Comparison of ENCODE assay signal across 21 cellular contexts in the genomic region with DNA sequence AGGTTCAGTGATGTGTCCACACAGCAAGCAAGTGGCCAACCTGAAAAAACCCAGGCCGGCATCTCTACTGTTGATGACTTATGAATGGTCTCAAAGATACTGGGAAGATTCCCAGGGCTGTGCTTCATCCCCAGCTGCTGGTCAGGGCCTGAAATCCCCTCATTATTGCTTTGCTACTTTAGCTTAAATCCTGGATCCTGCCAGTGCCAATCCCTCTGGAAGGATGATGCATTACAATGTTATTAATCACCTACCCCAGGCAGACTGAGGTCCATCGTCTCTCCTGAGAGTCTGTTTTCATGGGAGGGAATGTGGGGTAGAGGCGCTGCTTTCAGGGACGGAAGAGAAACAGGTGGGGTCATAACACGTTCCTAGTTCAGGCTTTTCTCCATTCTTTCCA.
DNase-seq lines count a peak whose midpoint lies in the region; ATAC-seq lines count a peak whose summit lies in the region.
"Had no signal": no experiment of that assay in that cellular context is flagged by ENCODE, and none has a peak within 500 bp of the region (broad histone marks: within the 10 kb centered on the region; RNA-seq: fewer than 3 reads in every experiment).

No MANE protein-coding gene starts in this region.

- ATAC-seq in aorta (ENCODE audit: low FRiP score), result no peak
- ATAC-seq in GM21528 (IDR thresholded peaks at IDR 0.05; ENCODE audit: low FRiP score, unreplicated experiment), result no peak

- WGBS in aorta, 2 donors, result 85 to 87% methylated on average over 5 of the region's 5 CpGs

- no peaks in the 10 kb centered on the region for H3K27me3 ChIP-seq in aorta (ENCODE audit: control insufficient read depth in 1 of 2, insufficient read depth in 2 of 2, low read length in 1 of 2)

- intact Hi-C loops in aorta (cut with DNase I), result loop anchor here in 1 of 2 donors (5.0 kb wide), 2 partner anchors 73 to 103 kb away; no protein-coding TSS in a partner anchor

- H3K27ac ChIP-seq in aorta (ENCODE audit: low read depth in 1 of 2, low read length in 2 of 2), result no peak overlapping the region
- H3K27ac ChIP-seq: neutrophil, PC-9 had no signal

- peaks cover 0 to 3% of the 10 kb centered on the region in 2 donors for H3K4me1 ChIP-seq in aorta (ENCODE audit: control insufficient read depth in 1 of 2, insufficient read depth in 2 of 2, low read length in 2 of 2)
- H3K4me1 ChIP-seq: HAP-1 had no signal

- H3K4me3 ChIP-seq in aorta (ENCODE audit: low read length in 2 of 2), result no peak overlapping the region
- H3K4me3 ChIP-seq: HAP-1, lung, PC-9 had no signal

- no peaks in the 10 kb centered on the region for H3K36me3 ChIP-seq in aorta (ENCODE audit: control insufficient read depth in 1 of 2, insufficient read depth in 2 of 2, low read length in 1 of 2)
- H3K36me3 ChIP-seq: HAP-1, neutrophil had no signal

- no peaks in the 10 kb centered on the region for H3K9me3 ChIP-seq in aorta (ENCODE audit: control insufficient read depth, low read length)
- H3K9me3 ChIP-seq: HAP-1, neutrophil had no signal

- DNase-seq in GM03348 (ENCODE audit: low spot score) (peak; percentile 54), T1000 (lab: John Stamatoyannopoulos, UW) (peak; percentile 39), kidney tubule cell (ENCODE audit: low spot score) (peak; percentile 9), aorta (peak; percentile 12 to 26), NCI-H510A (lab: John Stamatoyannopoulos, UW) (no peak), NCI-H446 (lab: John Stamatoyannopoulos, UW) (no peak)
- DNase-seq: activated CD4-positive, alpha-beta T cell treated with anti-CD3 and anti-CD28 coated beads for 4 hours; activated gamma-delta T cell; CD4-positive, alpha-beta memory T cell; cerebellar nuclear complex; DMS 273 treated with DMSO at 0.1 percent for 48 hours; KG1; NCI-H1436 treated with DMSO at 0.1 percent for 48 hours; NCI-H2107; PC-9; SHP77; stimulated activated naive CD4-positive, alpha-beta T cell had no signal

Comparison
In these comparisons a context has a peak if more than half of its experiments do, and no peak if none do; other contexts are left out.
1. DNase-seq: peak in GM03348 (single experiment), T1000 (single experiment), kidney tubule cell (single experiment) and aorta (2 of 2); none in NCI-H510A (single experiment) and NCI-H446 (0 of 2).